In genomic region chr20:49345538-49345937, GRCh38 we compare ENCODE assay signal across 10 cellular contexts.
A peak's percentile ranks its signal among the peaks of the same experiment; 100 is the strongest.
DNase-seq lines count a peak whose midpoint lies in the region; ATAC-seq, FAIRE-seq and TF ChIP-seq lines count a peak whose summit lies in the region.
"Had no signal": no experiment of that assay in that cellular context is flagged by ENCODE, and none has a peak within 500 bp of the region (broad histone marks: within the 10 kb centered on the region; RNA-seq: fewer than 3 reads in every experiment).

No MANE protein-coding gene starts in this region.

- H3K9ac ChIP-seq in skeletal muscle tissue (ENCODE audit: low read depth in 1 of 3, low read length in 3 of 3): peak overlapping the region in 2 of 3 donors; percentile 34 to 74

- no peaks in the 10 kb centered on the region for H3K36me3 ChIP-seq in skeletal muscle tissue (ENCODE audit: control insufficient read depth in 3 of 3, insufficient read depth in 3 of 3, low read length in 3 of 3)
- H3K36me3 ChIP-seq: ovary had no signal

- H3K4me1 ChIP-seq in skeletal muscle tissue (ENCODE audit: control insufficient read depth in 3 of 3, insufficient read depth in 3 of 3, low read length in 3 of 3): peaks cover 30 to 51% (median 34%) of the 10 kb centered on the region in 3 donors

- H3K9me3 ChIP-seq in skeletal muscle tissue (ENCODE audit: control insufficient read depth in 3 of 3, low read length in 3 of 3): no peaks in the 10 kb centered on the region
- H3K9me3 ChIP-seq: ovary had no signal

- H3K27ac ChIP-seq in skeletal muscle tissue (ENCODE audit: low read depth, low read length): peak overlapping the region; percentile 87
- H3K27ac ChIP-seq: ovary had no signal

- no peak for FAIRE-seq in H54 (lab: Jason Lieb, UNC)
- FAIRE-seq: G401.6 had no signal

- ATAC-seq in SK-N-SH treated with all-trans-retinoic acid at 6 μM for 48 hours (peak; percentile 69), HG03342 (IDR thresholded peaks at IDR 0.05; ENCODE audit: unreplicated experiment) (no peak), HG03039 (IDR thresholded peaks at IDR 0.05; ENCODE audit: unreplicated experiment) (no peak)

- H3K27me3 ChIP-seq in skeletal muscle tissue (ENCODE audit: control insufficient read depth in 3 of 3, insufficient read depth in 3 of 3, low read length in 3 of 3): no peaks in the 10 kb centered on the region
- H3K27me3 ChIP-seq: ovary had no signal

- H3K4me3 ChIP-seq in foreskin fibroblast (ENCODE audit: low read depth in 1 of 2, low read length in 2 of 2): peak overlapping the region in 1 of 2 donors; percentile 30
- H3K4me3 ChIP-seq in skeletal muscle tissue (ENCODE audit: low read length in 3 of 3): peak overlapping the region in 2 of 3 donors; percentile 8 to 39
- H3K4me3 ChIP-seq: ovary had no signal

- DNase-seq in H54 (ENCODE audit: insufficient read length, low spot score) (peak; percentile 76), foreskin fibroblast (peak; percentile 63 to 86), GDM1 (lab: John Stamatoyannopoulos, UW) (no peak), NCI-H2107 treated with DMSO at 0.1 percent for 48 hours (lab: John Stamatoyannopoulos, UW; ENCODE audit: unreplicated experiment) (no peak)

- no peak for TF ChIP-seq POLR2A in H54 (IDR thresholded peaks at IDR 0.05; ENCODE audit: low read depth, low read length)

- no peak for TF ChIP-seq CTCF in foreskin fibroblast (IDR thresholded peaks at IDR 0.05; ENCODE audit: low read depth, low read length)

TF ChIP-seq in SK-N-SH treated with all-trans-retinoic acid at 6 μM for 48 hours, 23 proteins besides CTCF, POLR2A, EP300 and RAD21:
- TF ChIP-seq ZC3H10 (CRISPR knock-in tag; IDR thresholded peaks at IDR 0.05) (no peak), GLIS3 (CRISPR knock-in tag; IDR thresholded peaks at IDR 0.05) (0 out of 2 replicates have a peak, but pooled peaks have one; percentile 53), ISL1 (CRISPR knock-in tag; IDR thresholded peaks at IDR 0.05) (peak; percentile 88), TSHZ2 (CRISPR knock-in tag; IDR thresholded peaks at IDR 0.05) (0 out of 2 replicates have a peak, but pooled peaks have one; percentile 40), CREB5 (CRISPR knock-in tag; IDR thresholded peaks at IDR 0.05; ENCODE audit: low read depth) (peak; percentile 98), ZFP30 (CRISPR knock-in tag; IDR thresholded peaks at IDR 0.05) (no peak), TCF4 (CRISPR knock-in tag; IDR thresholded peaks at IDR 0.05; ENCODE audit: borderline replicate concordance) (0 out of 2 replicates have a peak, but pooled peaks have one; percentile 32), ZFP3 (CRISPR knock-in tag; IDR thresholded peaks at IDR 0.05) (0 out of 2 replicates have a peak, but pooled peaks have one; percentile 33), ZNF565 (CRISPR knock-in tag; conservative IDR thresholded peaks at IDR 0.05; ENCODE audit: low read depth) (no peak)

Comparison
In these comparisons a context has a peak if more than half of its experiments do, and no peak if none do; other contexts are left out.
1. DNase-seq: peak in H54 (single experiment) and foreskin fibroblast (2 of 2); none in GDM1 (single experiment) and NCI-H2107 treated with DMSO at 0.1 percent for 48 hours (single experiment).